ENCODE assay signal across 13 cellular contexts in genomic region chr12:14913381-14913781, GRCh38. TPM values are rescaled to one million over a fixed set of nuclear protein-coding genes. Genes with fewer than 3 reads are reported as not detected.
DNase-seq lines count a peak whose midpoint lies in the region; ATAC-seq and TF ChIP-seq lines count a peak whose summit lies in the region.
"Had no signal": no experiment of that assay in that cellular context is flagged by ENCODE, and none has a peak within 500 bp of the region (broad histone marks: within the 10 kb centered on the region; RNA-seq: fewer than 3 reads in every experiment).

No MANE protein-coding gene starts in this region.

- DNase-seq in HT1080 (ENCODE audit: low read depth) (peak; percentile 42), RWPE1 (ENCODE audit: low spot score) (peak; percentile 13), heart left ventricle (peak in 3 of 5 donors; percentile 33 to 61 (median 59)), GM23248 (no peak), HuH-7.5 (ENCODE audit: low spot score) (no peak), 8988T (no peak)
- DNase-seq: effector memory CD8-positive, alpha-beta T cell; GOT3; NCI-H2081; stimulated activated CD4-positive, alpha-beta T cell treated with anti-CD3 and anti-CD28 coated beads, Interleukin-12 subunit alpha, Interleukin-12 subunit beta, amount 100 ng/mL, for 4 hours had no signal

- H3K4me2 ChIP-seq in GM23248 (ENCODE audit: unreplicated experiment), result no peak overlapping the region

- H3K4me3 ChIP-seq in heart left ventricle (no peak overlapping the region), rectal smooth muscle tissue (ENCODE audit: low read length) (no peak overlapping the region), GM23248 (no peak overlapping the region)

- H3K27me3 ChIP-seq in heart left ventricle (no peaks in the 10 kb centered on the region), rectal smooth muscle tissue (ENCODE audit: control insufficient read depth, insufficient read depth, low read length) (no peaks in the 10 kb centered on the region), GM23248 (replicated peaks; ENCODE audit: insufficient read depth) (no peaks in the 10 kb centered on the region)

- in situ Hi-C loops in GM23248 (cut with MboI), result no loop called here

- H3F3A ChIP-seq in GM23248 (ENCODE audit: insufficient read depth), result peaks cover 13% of the 10 kb centered on the region

- H4K20me1 ChIP-seq in GM23248 (ENCODE audit: insufficient read depth), result no peaks in the 10 kb centered on the region

- intact Hi-C loops in heart left ventricle (cut with DNase I), result loop anchor here in 1 of 10 donors (5.0 kb wide), 1 partner anchor 34 kb away; no protein-coding TSS in a partner anchor

- H3K9me3 ChIP-seq in heart left ventricle (no peaks in the 10 kb centered on the region), GM23248 (ENCODE audit: low read depth) (no peaks in the 10 kb centered on the region)

- WGBS in heart left ventricle, 4 donors, result 51 to 73% (median 63%) methylated on average over 4 of the region's 4 CpGs
- WGBS in GM23248 (ENCODE audit: low coverage in 1 of 2, low lambda C conversion rate in 2 of 2, missing lambda C conversion rate in 2 of 2), 2 experiments, result 28 to 34% methylated on average over 4 of the region's 4 CpGs

- TF ChIP-seq CTCF in RWPE1 (conservative IDR thresholded peaks at IDR 0.05; ENCODE audit: low read depth), result no peak
- no peak for TF ChIP-seq CTCF in heart left ventricle (IDR thresholded peaks at IDR 0.05)

- no peak for TF ChIP-seq POLR2A in heart left ventricle (IDR thresholded peaks at IDR 0.05)

- POLR2A ChIA-PET in RWPE1 (lab: Yijun Ruan, JAX; ENCODE audit: low non-redundant PET), result no interaction called here

- no peak overlapping the region for H2AFZ ChIP-seq in GM23248

- ATAC-seq in heart left ventricle (peak in 3 of 4 donors; percentile 73 to 91 (median 75)), GM18498 (IDR thresholded peaks at IDR 0.05; ENCODE audit: unreplicated experiment) (no peak)
- ATAC-seq: effector memory CD8-positive, alpha-beta T cell had no signal

- H3K9ac ChIP-seq in rectal smooth muscle tissue (ENCODE audit: low read length), result no peak overlapping the region
- H3K9ac ChIP-seq in GM23248, result no peak overlapping the region

- H3K27ac ChIP-seq in RWPE1 (no peak overlapping the region), heart left ventricle (peak overlapping the region in 4 of 12 donors; percentile 0 to 56 (median 21)), rectal smooth muscle tissue (ENCODE audit: low read depth, low read length) (peak overlapping the region; percentile 46), GM23248 (no peak overlapping the region)
- H3K27ac ChIP-seq: C4-2B had no signal

- H3K4me1 ChIP-seq in heart left ventricle (peaks cover 0 to 8% (median 0%) of the 10 kb centered on the region in 12 donors), rectal smooth muscle tissue (ENCODE audit: control insufficient read depth, insufficient read depth, low read length) (no peaks in the 10 kb centered on the region), GM23248 (ENCODE audit: insufficient read depth) (peaks cover 13% of the 10 kb centered on the region)

- CTCF ChIA-PET in RWPE1 (lab: Yijun Ruan, JAX), result no interaction called here

- H3K36me3 ChIP-seq in heart left ventricle (peaks cover 0 to 48% (median 0%) of the 10 kb centered on the region in 9 donors), rectal smooth muscle tissue (ENCODE audit: control insufficient read depth, insufficient read depth, low read length) (no peaks in the 10 kb centered on the region), GM23248 (ENCODE audit: low read depth) (no peaks in the 10 kb centered on the region)

- no peaks in the 10 kb centered on the region for H3K9me2 ChIP-seq in GM23248 (ENCODE audit: insufficient read depth)

- no peaks in the 10 kb centered on the region for H3K79me2 ChIP-seq in GM23248 (ENCODE audit: insufficient read depth)

RNA-seq across cellular contexts. Expression of gene ERP27, which starts 25.0 kb away (rescaled TPM):
- total RNA-seq in HT1080 (2014; rRNA removed; shearing (Covaris generic)), result 0.03 TPM in 1 of 2 replicates, not detected in the other
- polyA plus RNA-seq in HT1080 (2015; cell fraction: cytosol; rRNA removed), result 0.11 TPM in 1 of 2 replicates, not detected in the other
- polyA plus RNA-seq in HT1080 (2015; cell fraction: nucleus; rRNA removed), result not detected in 2 replicates
- under 1 TPM in 7 of 9 donors, not detected in 2; 0.14 to 0.93 (median 0.24) TPM for total RNA-seq in heart left ventricle
- under 1 TPM; 0.12 to 0.15 TPM for polyA plus RNA-seq in heart left ventricle
- total RNA-seq in GM23248 (2014; rRNA removed; shearing (Covaris generic)), result not detected in 2 replicates
- polyA plus RNA-seq in GM23248 (2016; fragmentation: Nextera tagmentation; extraction: Ambion mirVana), result not detected in 2 replicates

RNA-seq across cellular contexts. Expression of gene MGP, which starts 27.7 kb away (rescaled TPM):
- total RNA-seq in HT1080 (2014; rRNA removed; shearing (Covaris generic)), result 0.23 and 0.90 TPM in 2 replicates
- polyA plus RNA-seq in HT1080 (2015; cell fraction: cytosol; rRNA removed), result 0.11 and 0.14 TPM in 2 replicates
- polyA plus RNA-seq in HT1080 (2015; cell fraction: nucleus; rRNA removed), result 0.15 TPM in 1 of 2 replicates, not detected in the other
- 100 to 1,000 TPM; 147 to 651 (median 255) TPM for total RNA-seq in heart left ventricle
- polyA plus RNA-seq in heart left ventricle (100 to 1,000 TPM; 142 to 336 TPM), GM23248 (2016; fragmentation: Nextera tagmentation; extraction: Ambion mirVana) (1.3 and 2.5 TPM in 2 replicates)
- 0.86 TPM in 1 of 2 replicates, not detected in the other for total RNA-seq in GM23248 (2014; rRNA removed; shearing (Covaris generic))

RNA-seq across cellular contexts. Expression of gene ARHGDIB, which starts 48.0 kb away (rescaled TPM):
- 140 and 167 TPM in 2 replicates for total RNA-seq in HT1080 (2014; rRNA removed; shearing (Covaris generic))
- polyA plus RNA-seq in HT1080 (2015; cell fraction: cytosol; rRNA removed), result 119 and 121 TPM in 2 replicates
- polyA plus RNA-seq in HT1080 (2015; cell fraction: nucleus; rRNA removed), result 54.1 and 70.9 TPM in 2 replicates
- 100 to 1,000 TPM in 2 of 9 donors, 10 to 100 TPM in 7; 30.5 to 256 (median 53.6) TPM for total RNA-seq in heart left ventricle
- polyA plus RNA-seq in heart left ventricle (10 to 100 TPM; 65.8 to 81.5 TPM), GM23248 (2016; fragmentation: Nextera tagmentation; extraction: Ambion mirVana) (10.4 and 13.4 TPM in 2 replicates)
- 8.3 and 8.5 TPM in 2 replicates for total RNA-seq in GM23248 (2014; rRNA removed; shearing (Covaris generic))

RNA-seq across cellular contexts. Expression of gene PDE6H, which starts 59.5 kb away (rescaled TPM):
- total RNA-seq in HT1080 (2014; rRNA removed; shearing (Covaris generic)), result not detected in 2 replicates
- not detected in 2 replicates for polyA plus RNA-seq in HT1080 (2015; cell fraction: cytosol; rRNA removed)
- polyA plus RNA-seq in HT1080 (2015; cell fraction: nucleus; rRNA removed), result not detected in 2 replicates
- not detected for total RNA-seq in heart left ventricle
- not detected for polyA plus RNA-seq in heart left ventricle
- total RNA-seq in GM23248 (2014; rRNA removed; shearing (Covaris generic)), result not detected in 2 replicates
- polyA plus RNA-seq in GM23248 (2016; fragmentation: Nextera tagmentation; extraction: Ambion mirVana), result not detected in 2 replicates

Comparison
In these comparisons a context has a peak if more than half of its experiments do, and no peak if none do; other contexts are left out.
1. DNase-seq: peak in HT1080 (single experiment), RWPE1 (single experiment) and heart left ventricle (3 of 5); none in GM23248 (single experiment), HuH-7.5 (single experiment) and 8988T (single experiment).
2. RNA of gene MGP, which starts 27.7 kb away (total RNA-seq): 147 to 651 TPM in heart left ventricle; 0.23 to 0.90 TPM in HT1080 and 0.86 TPM in GM23248; every median in the first group is over 10 times any median in the second.